ENCODE assay signal across 1 cellular context in genomic region chr13:113548778-113549621, GRCh38.
TF ChIP-seq lines count a peak whose summit lies in the region.

No MANE protein-coding gene starts in this region.

TF ChIP-seq in WTC11, 78 proteins besides CTCF, POLR2A, EP300 and RAD21 (continued from another document):
- no peak for TF ChIP-seq E2F4 (CRISPR knock-in tag; IDR thresholded peaks at IDR 0.05; ENCODE audit: borderline replicate concordance, low read depth)
- TF ChIP-seq ZBTB21 (CRISPR knock-in tag; IDR thresholded peaks at IDR 0.05; ENCODE audit: borderline replicate concordance): no peak
- no peak for TF ChIP-seq FOXP4 (CRISPR knock-in tag; IDR thresholded peaks at IDR 0.05)
- TF ChIP-seq SP1 (CRISPR knock-in tag; conservative IDR thresholded peaks at IDR 0.05): no peak
- no peak for TF ChIP-seq STAT6 (CRISPR knock-in tag; conservative IDR thresholded peaks at IDR 0.05; ENCODE audit: low read depth)
- no peak for TF ChIP-seq ZSCAN18 (CRISPR knock-in tag; IDR thresholded peaks at IDR 0.05)
- no peak for TF ChIP-seq ZNF317 (CRISPR knock-in tag; IDR thresholded peaks at IDR 0.05; ENCODE audit: borderline replicate concordance, low read depth)
